In the genomic region with DNA sequence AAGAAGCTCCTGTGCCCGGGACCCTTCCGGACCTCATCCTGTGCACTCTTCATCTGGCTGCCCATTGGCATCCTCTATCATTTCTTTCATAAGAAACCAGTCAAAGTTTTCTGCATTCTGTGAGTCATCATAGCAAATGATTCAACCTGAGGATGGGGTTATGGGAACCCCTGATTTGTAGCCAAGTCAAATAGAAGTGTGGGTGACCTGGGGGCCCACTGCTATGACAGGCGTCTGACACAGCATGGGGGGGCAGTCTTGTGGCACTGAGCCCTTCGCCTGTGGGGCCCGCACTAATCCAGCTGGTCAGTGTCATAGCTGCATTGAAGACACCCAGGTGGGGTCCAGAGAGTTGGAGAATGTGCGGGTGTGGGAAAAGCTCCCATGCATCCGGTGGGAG, we compare ENCODE assay signal across 28 cellular contexts.
DNase-seq lines count a peak whose midpoint lies in the region; ATAC-seq lines count a peak whose summit lies in the region.
"Had no signal": no experiment of that assay in that cellular context is flagged by ENCODE, and none has a peak within 500 bp of the region (broad histone marks: within the 10 kb centered on the region; RNA-seq: fewer than 3 reads in every experiment).

No MANE protein-coding gene starts in this region.

- CTCF ChIA-PET in activated naive CD4-positive, alpha-beta T cell treated with anti-CD3 and anti-CD28 coated beads for 36 hours (lab: Charles Lee), result no interaction called here

- H3K9me3 Mint-ChIP-seq in activated naive CD4-positive, alpha-beta T cell treated with anti-CD3 and anti-CD28 coated beads for 36 hours, result no peaks in the 10 kb centered on the region
- no peaks in the 10 kb centered on the region for H3K9me3 Mint-ChIP-seq in activated T-cell treated with anti-CD3 and anti-CD28 coated beads, Interleukin-2, amount 50 U/mL, for 24 hours
- H3K9me3 Mint-ChIP-seq: H9; naive thymus-derived CD8-positive, alpha-beta T cell; T-helper 1 cell treated with Interleukin-12 subunit alpha and Interleukin-12 subunit beta and Interleukin-4 antibody, amounts not matched to agents 30 μg/mL and 1 μg/mL, for 36 hours had no signal

- no peak overlapping the region for H3K27ac Mint-ChIP-seq in activated naive CD4-positive, alpha-beta T cell treated with anti-CD3 and anti-CD28 coated beads for 36 hours
- no peak overlapping the region for H3K27ac Mint-ChIP-seq in activated T-cell treated with anti-CD3 and anti-CD28 coated beads, Interleukin-2, amount 50 U/mL, for 24 hours
- H3K27ac Mint-ChIP-seq: stimulated activated naive B cell treated with anti-CD40 and anti-IgM and Interleukin-4, amounts not matched to agents 10 μg/mL and 1 μg/mL and 100 μg/mL, for 72 hours; T-helper 1 cell treated with Interleukin-12 subunit alpha and Interleukin-12 subunit beta and Interleukin-4 antibody, amounts not matched to agents 30 μg/mL and 1 μg/mL, for 36 hours had no signal

- H3K27me3 Mint-ChIP-seq in activated naive CD4-positive, alpha-beta T cell treated with anti-CD3 and anti-CD28 coated beads for 36 hours (ENCODE audit: low read depth), result no peaks in the 10 kb centered on the region
- H3K27me3 Mint-ChIP-seq in activated T-cell treated with anti-CD3 and anti-CD28 coated beads, Interleukin-2, amount 50 U/mL, for 24 hours, result no peaks in the 10 kb centered on the region
- H3K27me3 Mint-ChIP-seq: naive thymus-derived CD8-positive, alpha-beta T cell had no signal

- peaks cover 2% of the 10 kb centered on the region for H3K4me1 Mint-ChIP-seq in activated naive CD4-positive, alpha-beta T cell treated with anti-CD3 and anti-CD28 coated beads for 36 hours (ENCODE audit: low read depth)
- peaks cover 15% of the 10 kb centered on the region for H3K4me1 Mint-ChIP-seq in activated T-cell treated with anti-CD3 and anti-CD28 coated beads, Interleukin-2, amount 50 U/mL, for 24 hours (ENCODE audit: low read depth)

- no peak overlapping the region for H3K4me3 Mint-ChIP-seq in activated naive CD4-positive, alpha-beta T cell treated with anti-CD3 and anti-CD28 coated beads for 36 hours
- H3K4me3 Mint-ChIP-seq in activated T-cell treated with anti-CD3 and anti-CD28 coated beads, Interleukin-2, amount 50 U/mL, for 24 hours, result no peak overlapping the region
- H3K4me3 Mint-ChIP-seq: H9; naive thymus-derived CD8-positive, alpha-beta T cell; stimulated activated naive B cell treated with anti-CD40 and anti-IgM and Interleukin-4, amounts not matched to agents 10 μg/mL and 1 μg/mL and 100 μg/mL, for 72 hours; T-helper 1 cell treated with Interleukin-12 subunit alpha and Interleukin-12 subunit beta and Interleukin-4 antibody, amounts not matched to agents 30 μg/mL and 1 μg/mL, for 36 hours had no signal

- no peaks in the 10 kb centered on the region for H3K36me3 Mint-ChIP-seq in activated naive CD4-positive, alpha-beta T cell treated with anti-CD3 and anti-CD28 coated beads for 36 hours (ENCODE audit: low read depth)
- H3K36me3 Mint-ChIP-seq in activated T-cell treated with anti-CD3 and anti-CD28 coated beads, Interleukin-2, amount 50 U/mL, for 24 hours (ENCODE audit: low read depth), result no peaks in the 10 kb centered on the region
- H3K36me3 Mint-ChIP-seq: naive thymus-derived CD8-positive, alpha-beta T cell; stimulated activated naive B cell treated with anti-CD40 and anti-IgM and Interleukin-4, amounts not matched to agents 10 μg/mL and 1 μg/mL and 100 μg/mL, for 72 hours had no signal

- DNase-seq in activated naive CD4-positive, alpha-beta T cell treated with anti-CD3 and anti-CD28 coated beads for 36 hours, result peak; percentile 24
- DNase-seq in activated naive CD4-positive, alpha-beta T cell treated with anti-CD3 and anti-CD28 coated beads, Interleukin-2, amount 50 U/mL, for 16 hours, result no peak
- peak; percentile 74 for DNase-seq in HT1080 (ENCODE audit: low read depth)
- peak; percentile 38 for DNase-seq in activated T-cell treated with anti-CD3 and anti-CD28 coated beads, Interleukin-2, amount 50 U/mL, for 24 hours
- peak; percentile 16 for DNase-seq in stimulated activated CD4-positive, alpha-beta T cell treated with anti-CD3 and anti-CD28 coated beads, Interleukin-4, amount 100 ng/mL, for 1 hour
- no peak for DNase-seq in SW 1271 (lab: John Stamatoyannopoulos, UW)
- DNase-seq in dedifferentiated amniotic fluid mesenchymal stem cell (ENCODE audit: extremely low spot score), result no peak
- DNase-seq: activated CD8-positive, alpha-beta memory T cell treated with anti-CD3 and anti-CD28 coated beads for 24 hours; activated gamma-delta T cell; amygdala; central memory CD4-positive, alpha-beta T cell; DMS 273 treated with DMSO at 0.1 percent for 48 hours; dorsolateral prefrontal cortex; foreskin melanocyte; H9; hippocampal formation; left ventricle myocardium inferior; naive thymus-derived CD8-positive, alpha-beta T cell; NCI-H1436; NCI-H510A; NK-92 treated with Interleukin-12 subunit alpha and Interleukin-12 subunit beta, amount 100 ng/mL, for 24 hours; ovary; right cardiac atrium; stimulated activated naive B cell treated with anti-CD40 and anti-IgM and Interleukin-4, amounts not matched to agents 10 μg/mL and 1 μg/mL and 100 μg/mL, for 72 hours; tibial artery had no signal

- intact Hi-C loops in activated naive CD4-positive, alpha-beta T cell treated with anti-CD3 and anti-CD28 coated beads for 36 hours (cut with micrococcal nuclease), result no loop called here

- ATAC-seq in HG03280 (IDR thresholded peaks at IDR 0.05; ENCODE audit: unreplicated experiment), result no peak
- ATAC-seq: naive thymus-derived CD8-positive, alpha-beta T cell; Panc1; right cardiac atrium; stimulated activated naive B cell treated with anti-CD40 and anti-IgM and Interleukin-4, amounts not matched to agents 10 μg/mL and 1 μg/mL and 100 μg/mL, for 72 hours had no signal

Comparison
In these comparisons a context has a peak if more than half of its experiments do, and no peak if none do; other contexts are left out.
1. DNase-seq: peak in activated naive CD4-positive, alpha-beta T cell treated with anti-CD3 and anti-CD28 coated beads for 36 hours (single experiment), HT1080 (single experiment), activated T-cell treated with anti-CD3 and anti-CD28 coated beads, Interleukin-2, amount 50 U/mL, for 24 hours (single experiment) and stimulated activated CD4-positive, alpha-beta T cell treated with anti-CD3 and anti-CD28 coated beads, Interleukin-4, amount 100 ng/mL, for 1 hour (single experiment); none in activated naive CD4-positive, alpha-beta T cell treated with anti-CD3 and anti-CD28 coated beads, Interleukin-2, amount 50 U/mL, for 16 hours (single experiment), SW 1271 (0 of 2) and dedifferentiated amniotic fluid mesenchymal stem cell (single experiment).